ENCODE assay signal across 28 cellular contexts in the genomic region with DNA sequence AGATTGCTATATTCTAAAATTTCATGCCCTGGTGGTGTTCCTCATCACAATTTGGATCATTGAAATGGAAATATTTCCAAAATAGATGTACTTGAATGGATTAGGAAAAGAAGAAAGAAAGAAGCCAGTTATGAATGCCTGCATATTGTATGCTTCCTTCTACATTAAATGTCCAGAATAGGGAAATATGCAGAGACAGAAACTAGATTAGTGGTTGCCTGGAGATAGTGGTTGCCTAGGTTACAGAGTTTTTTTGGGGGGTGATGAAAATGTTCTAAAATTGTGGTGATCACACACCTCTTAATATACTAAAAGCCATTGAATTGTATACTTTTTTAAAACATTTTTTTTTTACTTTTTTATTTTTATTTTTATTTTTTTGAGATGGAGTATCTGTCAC.
"Had no signal": no experiment of that assay in that cellular context is flagged by ENCODE, and none has a peak within 500 bp of the region (broad histone marks: within the 10 kb centered on the region; RNA-seq: fewer than 3 reads in every experiment).

No MANE protein-coding gene starts in this region.

- H3K4me3 ChIP-seq: colonic mucosa had no signal

- ATAC-seq: activated CD8-positive, alpha-beta memory T cell treated with anti-CD3 and anti-CD28 coated beads, Interleukin-2, amount 10 ng/mL, durations not matched to agents 7 days and 5 days; activated naive CD8-positive, alpha-beta T cell treated with anti-CD3 and anti-CD28 coated beads, Interleukin-2, amount 50 U/mL, for 24 hours had no signal

- H3K36me3 ChIP-seq: brain microvascular endothelial cell, colonic mucosa, WERI-Rb-1 had no signal

- H3K4me1 Mint-ChIP-seq: activated CD4-positive, alpha-beta memory T cell treated with anti-CD3 and anti-CD28 coated beads, Interleukin-2, amount 10 ng/mL, durations not matched to agents 7 days and 5 days; activated CD8-positive, alpha-beta memory T cell treated with anti-CD3 and anti-CD28 coated beads, Interleukin-2, amount 10 ng/mL, durations not matched to agents 7 days and 5 days; activated naive CD4-positive, alpha-beta T cell treated with anti-CD3 and anti-CD28 coated beads, Interleukin-2, amount 10 ng/mL, durations not matched to agents 7 days and 5 days; activated naive CD8-positive, alpha-beta T cell treated with anti-CD3 and anti-CD28 coated beads, Interleukin-2, amount 50 U/mL, for 24 hours had no signal

- H3K9me3 Mint-ChIP-seq: activated CD4-positive, alpha-beta memory T cell treated with anti-CD3 and anti-CD28 coated beads, Interleukin-2, amount 10 ng/mL, durations not matched to agents 7 days and 5 days; activated naive CD4-positive, alpha-beta T cell treated with anti-CD3 and anti-CD28 coated beads, Interleukin-2, amount 10 ng/mL, durations not matched to agents 7 days and 5 days; activated naive CD8-positive, alpha-beta T cell treated with anti-CD3 and anti-CD28 coated beads, Interleukin-2, amount 50 U/mL, for 24 hours had no signal

- H3K4me3 Mint-ChIP-seq: activated CD4-positive, alpha-beta memory T cell treated with anti-CD3 and anti-CD28 coated beads, Interleukin-2, amount 10 ng/mL, durations not matched to agents 7 days and 5 days; activated CD8-positive, alpha-beta memory T cell treated with anti-CD3 and anti-CD28 coated beads, Interleukin-2, amount 10 ng/mL, durations not matched to agents 7 days and 5 days; activated naive CD4-positive, alpha-beta T cell treated with anti-CD3 and anti-CD28 coated beads, Interleukin-2, amount 10 ng/mL, durations not matched to agents 7 days and 5 days; activated naive CD8-positive, alpha-beta T cell; activated naive CD8-positive, alpha-beta T cell treated with anti-CD3 and anti-CD28 coated beads, Interleukin-2, amount 50 U/mL, for 24 hours had no signal

- H3K27ac Mint-ChIP-seq: activated CD4-positive, alpha-beta memory T cell treated with anti-CD3 and anti-CD28 coated beads, Interleukin-2, amount 10 ng/mL, durations not matched to agents 7 days and 5 days; activated CD8-positive, alpha-beta memory T cell treated with anti-CD3 and anti-CD28 coated beads, Interleukin-2, amount 10 ng/mL, durations not matched to agents 7 days and 5 days; activated naive CD4-positive, alpha-beta T cell treated with anti-CD3 and anti-CD28 coated beads, Interleukin-2, amount 10 ng/mL, durations not matched to agents 7 days and 5 days; activated naive CD8-positive, alpha-beta T cell; activated naive CD8-positive, alpha-beta T cell treated with anti-CD3 and anti-CD28 coated beads, Interleukin-2, amount 50 U/mL, for 24 hours had no signal

- H3K36me3 Mint-ChIP-seq: activated CD8-positive, alpha-beta memory T cell treated with anti-CD3 and anti-CD28 coated beads, Interleukin-2, amount 10 ng/mL, durations not matched to agents 7 days and 5 days; activated naive CD4-positive, alpha-beta T cell treated with anti-CD3 and anti-CD28 coated beads, Interleukin-2, amount 10 ng/mL, durations not matched to agents 7 days and 5 days; activated naive CD8-positive, alpha-beta T cell had no signal

- DNase-seq: activated CD4-positive, alpha-beta memory T cell treated with anti-CD3 and anti-CD28 coated beads, Interleukin-2, amount 10 ng/mL, durations not matched to agents 7 days and 5 days; activated CD4-positive, alpha-beta T cell treated with anti-CD3 and anti-CD28 coated beads for 1 hour; activated CD4-positive, alpha-beta T cell treated with anti-CD3 and anti-CD28 coated beads for 48 hours; activated CD4-positive, CD25-positive, alpha-beta regulatory T cell; activated CD8-positive, alpha-beta memory T cell treated with anti-CD3 and anti-CD28 coated beads for 24 hours; activated CD8-positive, alpha-beta memory T cell treated with anti-CD3 and anti-CD28 coated beads, Interleukin-2, amount 10 ng/mL, durations not matched to agents 7 days and 5 days; activated CD8-positive, alpha-beta memory T cell treated with anti-CD3 and anti-CD28 coated beads, Interleukin-2, amount 50 U/mL, for 48 hours; activated effector memory CD4-positive, alpha-beta T cell treated with Interleukin-2 at 50 U/mL for 16 hours; activated naive CD4-positive, alpha-beta T cell treated with anti-CD3 and anti-CD28 coated beads, Interleukin-2, amount 10 ng/mL, durations not matched to agents 7 days and 5 days; activated naive CD8-positive, alpha-beta T cell treated with anti-CD3 and anti-CD28 coated beads, Interleukin-2, amount 50 U/mL, for 24 hours; activated T-cell treated with anti-CD3 and anti-CD28 coated beads, Interleukin-2, amount 50 U/mL, for 48 hours; brain microvascular endothelial cell; central memory CD4-positive, alpha-beta T cell; colonic mucosa; NCI-H1105; NCI-H1417 treated with DMSO at 0.1 percent for 48 hours; NCI-H1694; NCI-H1930; NCI-H2081 treated with DMSO at 0.1 percent for 48 hours; NCI-H226; NCI-H446 treated with DMSO at 0.1 percent for 48 hours; NCI-H524; Right ventricle myocardium superior; SW 1271; T-helper 1 cell; T1000; WERI-Rb-1 had no signal

- H3K4me1 ChIP-seq: colonic mucosa had no signal

- H3K27ac ChIP-seq: brain microvascular endothelial cell, colonic mucosa, WERI-Rb-1 had no signal

- H3K27me3 Mint-ChIP-seq: activated naive CD8-positive, alpha-beta T cell; activated naive CD8-positive, alpha-beta T cell treated with anti-CD3 and anti-CD28 coated beads, Interleukin-2, amount 50 U/mL, for 24 hours had no signal

- H3K9me3 ChIP-seq: colonic mucosa had no signal
